Comparison of ENCODE assay signal across 28 cellular contexts in the genomic region with DNA sequence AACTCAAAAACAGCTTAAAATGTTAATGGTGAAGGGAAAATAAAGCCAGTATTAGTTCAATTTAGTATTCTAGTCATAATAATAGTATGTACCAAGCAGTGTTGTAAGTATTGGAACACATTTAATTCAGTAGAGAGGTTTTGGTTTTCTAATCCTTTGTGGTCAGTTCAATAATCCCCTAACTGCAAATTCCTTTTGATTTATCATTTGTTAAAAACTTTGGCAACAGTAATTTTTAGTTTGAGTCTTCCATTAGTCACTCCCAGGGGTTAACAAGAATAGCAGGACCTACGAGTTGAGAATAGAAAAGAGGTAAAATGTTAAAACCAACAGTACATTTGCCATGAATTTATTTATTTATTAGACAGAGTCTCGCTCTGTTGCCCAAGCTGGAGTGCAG. TPM values are rescaled to one million over a fixed set of nuclear protein-coding genes. Genes with fewer than 3 reads are reported as not detected.
DNase-seq lines count a peak whose midpoint lies in the region; ATAC-seq, FAIRE-seq and TF ChIP-seq lines count a peak whose summit lies in the region.
"Had no signal": no experiment of that assay in that cellular context is flagged by ENCODE, and none has a peak within 500 bp of the region (broad histone marks: within the 10 kb centered on the region; RNA-seq: fewer than 3 reads in every experiment).

No MANE protein-coding gene starts in this region.

- no peak overlapping the region for H3K4me3 Mint-ChIP-seq in stimulated activated effector memory CD8-positive, alpha-beta T cell treated with anti-CD3 and anti-CD28 coated beads, Interleukin-12 subunit alpha, Interleukin-12 subunit beta, amount 100 ng/mL, for 72 hours
- H3K4me3 Mint-ChIP-seq: activated naive CD4-positive, alpha-beta T cell treated with anti-CD3 and anti-CD28 coated beads, Interleukin-2, amount 50 U/mL, for 24 hours; naive B cell had no signal

- H3K27ac Mint-ChIP-seq in stimulated activated effector memory CD8-positive, alpha-beta T cell treated with anti-CD3 and anti-CD28 coated beads, Interleukin-12 subunit alpha, Interleukin-12 subunit beta, amount 100 ng/mL, for 72 hours: no peak overlapping the region
- H3K27ac Mint-ChIP-seq: activated naive CD4-positive, alpha-beta T cell treated with anti-CD3 and anti-CD28 coated beads, Interleukin-2, amount 50 U/mL, for 24 hours had no signal

- TF ChIP-seq CTCF in astrocyte of the cerebellum (IDR thresholded peaks at IDR 0.05; ENCODE audit: low read depth, low read length, missing control alignments): no peak

- H3K27me3 ChIP-seq in ACC112 (ENCODE audit: insufficient read depth, low read length): no peaks in the 10 kb centered on the region
- H3K27me3 ChIP-seq: BE2C, body of pancreas, vagina had no signal

- no peak for FAIRE-seq in frontal cortex (lab: Jason Lieb, UNC)
- FAIRE-seq: A549, GM12878 had no signal

- in situ Hi-C loops in astrocyte of the cerebellum (cut with HindIII; ENCODE audit: low sequenced_read_pairs): no loop called here

- H3K36me3 ChIP-seq in ACC112 (ENCODE audit: insufficient read depth, low read length): peaks cover 11% of the 10 kb centered on the region

- DNase-seq in HS-5 (ENCODE audit: low read depth) (peak; percentile 72), astrocyte of the cerebellum (ENCODE audit: low read depth) (peak; percentile 57), iris pigment epithelial cell (ENCODE audit: low read depth) (peak; percentile 89), frontal cortex (ENCODE audit: low spot score in 2 of 2) (no peak)
- DNase-seq in stimulated activated effector memory CD8-positive, alpha-beta T cell treated with anti-CD3 and anti-CD28 coated beads, Interleukin-12 subunit alpha, Interleukin-12 subunit beta, amount 100 ng/mL, for 72 hours (ENCODE audit: low spot score in 2 of 2): no peak
- DNase-seq: activated CD4-positive, alpha-beta T cell treated with anti-CD3 and anti-CD28 coated beads, Interleukin-2, amount 50 U/mL, for 1 hour; BE2C; body of pancreas; DMS79; effector CD4-positive, alpha-beta T cell; kidney glomerular epithelial cell; naive B cell; NCI-H1105; NCI-H1930; NCI-H526 treated with DMSO at 0.1 percent for 48 hours; occipital lobe; stimulated activated CD4-positive, alpha-beta T cell treated with anti-CD3 and anti-CD28 coated beads, Interleukin-12 subunit alpha, Interleukin-12 subunit beta, amount 100 ng/mL, for 4 hours; stimulated activated CD4-positive, alpha-beta T cell treated with anti-CD3 and anti-CD28 coated beads, Interleukin-4, amount 100 ng/mL, for 24 hours; stimulated activated naive CD4-positive, alpha-beta T cell; WERI-Rb-1 had no signal

- no peaks in the 10 kb centered on the region for H3K9me3 Mint-ChIP-seq in stimulated activated effector memory CD8-positive, alpha-beta T cell treated with anti-CD3 and anti-CD28 coated beads, Interleukin-12 subunit alpha, Interleukin-12 subunit beta, amount 100 ng/mL, for 72 hours
- H3K9me3 Mint-ChIP-seq: activated naive CD4-positive, alpha-beta T cell treated with anti-CD3 and anti-CD28 coated beads, Interleukin-2, amount 50 U/mL, for 24 hours; naive B cell had no signal

- H3K4me3 ChIP-seq in ACC112 (ENCODE audit: low read depth, low read length): no peak overlapping the region
- no peak overlapping the region for H3K4me3 ChIP-seq in astrocyte of the cerebellum (ENCODE audit: low read depth, low read length)
- H3K4me3 ChIP-seq: A549, body of pancreas, GM12878, thoracic aorta, vagina had no signal

- no peaks in the 10 kb centered on the region for H3K4me1 Mint-ChIP-seq in stimulated activated effector memory CD8-positive, alpha-beta T cell treated with anti-CD3 and anti-CD28 coated beads, Interleukin-12 subunit alpha, Interleukin-12 subunit beta, amount 100 ng/mL, for 72 hours

- no peak for ATAC-seq in GM18909 (IDR thresholded peaks at IDR 0.05; ENCODE audit: poor library complexity, unreplicated experiment)
- ATAC-seq in HG03045 (IDR thresholded peaks at IDR 0.05; ENCODE audit: unreplicated experiment): no peak
- no peak for ATAC-seq in stimulated activated effector memory CD8-positive, alpha-beta T cell treated with anti-CD3 and anti-CD28 coated beads, Interleukin-12 subunit alpha, Interleukin-12 subunit beta, amount 100 ng/mL, for 72 hours
- ATAC-seq: A549, body of pancreas, GM12878 had no signal

- peaks cover 62% of the 10 kb centered on the region for H3K36me3 Mint-ChIP-seq in stimulated activated effector memory CD8-positive, alpha-beta T cell treated with anti-CD3 and anti-CD28 coated beads, Interleukin-12 subunit alpha, Interleukin-12 subunit beta, amount 100 ng/mL, for 72 hours

- peak overlapping the region; percentile 45 for H3K27ac ChIP-seq in ACC112 (ENCODE audit: low read depth, low read length)
- H3K27ac ChIP-seq: A549, body of pancreas, thoracic aorta, vagina, WERI-Rb-1 had no signal

- H3K79me2 ChIP-seq in ACC112 (ENCODE audit: control insufficient read depth, insufficient read depth, low read length, unreplicated experiment): peaks cover 8% of the 10 kb centered on the region

- no peak overlapping the region for H2AFZ ChIP-seq in ACC112 (ENCODE audit: low read length, unreplicated experiment)

- peaks cover 25% of the 10 kb centered on the region for H3K4me1 ChIP-seq in ACC112 (ENCODE audit: control insufficient read depth, insufficient read depth, low read length, unreplicated experiment)
- H3K4me1 ChIP-seq: A549, BE2C, body of pancreas had no signal

RNA-seq across cellular contexts. Expression of gene MRPL44, which starts 10.7 kb away (rescaled TPM):
- total RNA-seq in frontal cortex: 106 TPM

RNA-seq across cellular contexts. Expression of gene WDFY1, which starts 22.8 kb away (rescaled TPM):
- total RNA-seq in frontal cortex: 50.5 TPM

Comparison
In these comparisons a context has a peak if more than half of its experiments do, and no peak if none do; other contexts are left out.
1. DNase-seq: peak in HS-5 (single experiment), astrocyte of the cerebellum (single experiment) and iris pigment epithelial cell (single experiment); none in frontal cortex (0 of 2) and stimulated activated effector memory CD8-positive, alpha-beta T cell treated with anti-CD3 and anti-CD28 coated beads, Interleukin-12 subunit alpha, Interleukin-12 subunit beta, amount 100 ng/mL, for 72 hours (0 of 2).